In genomic region chr16:14111713-14112538, GRCh38 we compare ENCODE assay signal across 13 cellular contexts. TPM values are rescaled to one million over a fixed set of nuclear protein-coding genes. Genes with fewer than 3 reads are reported as not detected.
DNase-seq lines count a peak whose midpoint lies in the region; ATAC-seq and TF ChIP-seq lines count a peak whose summit lies in the region.
"Had no signal": no experiment of that assay in that cellular context is flagged by ENCODE, and none has a peak within 500 bp of the region (broad histone marks: within the 10 kb centered on the region; RNA-seq: fewer than 3 reads in every experiment).

No MANE protein-coding gene starts in this region.

- H3K27ac Mint-ChIP-seq in activated CD4-positive, alpha-beta memory T cell treated with anti-CD3 and anti-CD28 coated beads, Interleukin-2, amount 10 ng/mL, durations not matched to agents 7 days and 5 days, result no peak overlapping the region
- H3K27ac Mint-ChIP-seq in Calu3 (ENCODE audit: unreplicated experiment), result no peak overlapping the region
- H3K27ac Mint-ChIP-seq: B cell had no signal

- BruUV-seq in Calu3 (replicated peaks; lab: Mats Ljungman, UMichigan), result no TSS peak

- TF ChIP-seq CTCF in lower leg skin (IDR thresholded peaks at IDR 0.05), result no peak
- TF ChIP-seq CTCF in Calu3 (IDR thresholded peaks at IDR 0.05; ENCODE audit: unreplicated experiment), result no peak

- H3K4me3 Mint-ChIP-seq in activated CD4-positive, alpha-beta memory T cell treated with anti-CD3 and anti-CD28 coated beads, Interleukin-2, amount 10 ng/mL, durations not matched to agents 7 days and 5 days, result no peak overlapping the region
- no peak overlapping the region for H3K4me3 Mint-ChIP-seq in Calu3 (ENCODE audit: low read depth, unreplicated experiment)
- H3K4me3 Mint-ChIP-seq: B cell had no signal

- no peak overlapping the region for H3K4me3 ChIP-seq in lower leg skin (ENCODE audit: low read depth, poor library complexity, severe bottlenecking)
- H3K4me3 ChIP-seq: skin epidermis had no signal

- H3K9me3 Mint-ChIP-seq in activated CD4-positive, alpha-beta memory T cell treated with anti-CD3 and anti-CD28 coated beads, Interleukin-2, amount 10 ng/mL, durations not matched to agents 7 days and 5 days, result no peaks in the 10 kb centered on the region
- H3K9me3 Mint-ChIP-seq in Calu3 (ENCODE audit: low read depth, unreplicated experiment), result no peaks in the 10 kb centered on the region
- H3K9me3 Mint-ChIP-seq: type B pancreatic cell had no signal

- POLR2A ChIA-PET in activated CD4-positive, alpha-beta memory T cell treated with anti-CD3 and anti-CD28 coated beads, Interleukin-2, amount 10 ng/mL, durations not matched to agents 7 days and 5 days (lab: Charles Lee), result no interaction called here

- CTCF ChIA-PET in activated CD4-positive, alpha-beta memory T cell treated with anti-CD3 and anti-CD28 coated beads, Interleukin-2, amount 10 ng/mL, durations not matched to agents 7 days and 5 days (lab: Charles Lee), result interaction anchor here (0.6 to 1.7 kb wide), 2 partner anchors 31 to 192 kb away, joined by 3 to 5 read pairs; partner anchors contain the start of gene ERCC4
- CTCF ChIA-PET in Calu3 (lab: Charles Lee), result interaction anchor here (3.9 kb wide), 1 partner anchor 15 kb away, joined by 11 read pairs; no protein-coding TSS in a partner anchor

- no peaks in the 10 kb centered on the region for H3K27me3 Mint-ChIP-seq in activated CD4-positive, alpha-beta memory T cell treated with anti-CD3 and anti-CD28 coated beads, Interleukin-2, amount 10 ng/mL, durations not matched to agents 7 days and 5 days
- no peaks in the 10 kb centered on the region for H3K27me3 Mint-ChIP-seq in Calu3 (ENCODE audit: unreplicated experiment)
- H3K27me3 Mint-ChIP-seq: B cell, type B pancreatic cell had no signal

- WGBS in lower leg skin, 2 donors, result 59% methylated on average over 14 of the region's 14 CpGs

- DNase-seq in AG08395 (ENCODE audit: low spot score), result peak; percentile 14
- peak; percentile 80 for DNase-seq in NCI-H1105 treated with DMSO at 0.1 percent for 48 hours (lab: John Stamatoyannopoulos, UW)
- DNase-seq in dedifferentiated amniotic fluid mesenchymal stem cell (ENCODE audit: extremely low spot score), result peak; percentile 8
- peak; percentile 25 to 86 for DNase-seq in lower leg skin (ENCODE audit: low spot score in 2 of 2)
- DNase-seq in cerebellar nuclear complex (lab: John Stamatoyannopoulos, UW), result no peak
- DNase-seq in activated CD4-positive, alpha-beta memory T cell treated with anti-CD3 and anti-CD28 coated beads, Interleukin-2, amount 10 ng/mL, durations not matched to agents 7 days and 5 days, result no peak
- DNase-seq in Calu3, result no peak
- DNase-seq: central memory CD4-positive, alpha-beta T cell; SHP77 treated with DMSO at 0.1 percent for 48 hours had no signal

- H3K36me3 Mint-ChIP-seq in activated CD4-positive, alpha-beta memory T cell treated with anti-CD3 and anti-CD28 coated beads, Interleukin-2, amount 10 ng/mL, durations not matched to agents 7 days and 5 days (ENCODE audit: low read depth), result no peaks in the 10 kb centered on the region
- H3K36me3 Mint-ChIP-seq in Calu3 (ENCODE audit: insufficient read depth, unreplicated experiment), result no peaks in the 10 kb centered on the region
- H3K36me3 Mint-ChIP-seq: type B pancreatic cell had no signal

- H3K4me1 Mint-ChIP-seq in activated CD4-positive, alpha-beta memory T cell treated with anti-CD3 and anti-CD28 coated beads, Interleukin-2, amount 10 ng/mL, durations not matched to agents 7 days and 5 days, result peaks cover 8% of the 10 kb centered on the region
- peaks cover 42% of the 10 kb centered on the region for H3K4me1 Mint-ChIP-seq in Calu3 (ENCODE audit: low read depth, unreplicated experiment)

- no peak for TF ChIP-seq POLR2A in lower leg skin (IDR thresholded peaks at IDR 0.05)

- no peak for ATAC-seq in HG02798 (IDR thresholded peaks at IDR 0.05; ENCODE audit: poor library complexity, unreplicated experiment)

- intact Hi-C loops in lower leg skin (cut with DNase I; ENCODE audit: low total_unique reads) (no loop called here), Calu3 (cut with micrococcal nuclease; ENCODE audit: unreplicated experiment) (no loop called here)

RNA-seq across cellular contexts. Expression of gene MRTFB, which starts 40.8 kb away (rescaled TPM):
- 100 to 1,000 TPM in 1 of 4 donors, 10 to 100 TPM in 3; 31.9 to 128 (median 56.4) TPM for total RNA-seq in lower leg skin
- 10 to 100 TPM; 12.5 to 13.6 TPM for total RNA-seq in activated CD4-positive, alpha-beta memory T cell treated with anti-CD3 and anti-CD28 coated beads, Interleukin-2, amount 10 ng/mL, durations not matched to agents 7 days and 5 days
- 67.3 and 69.5 TPM in 2 replicates for total RNA-seq in Calu3 (2022)

Comparison
In these comparisons a context has a peak if more than half of its experiments do, and no peak if none do; other contexts are left out.
1. DNase-seq: peak in AG08395 (single experiment), NCI-H1105 treated with DMSO at 0.1 percent for 48 hours (single experiment), dedifferentiated amniotic fluid mesenchymal stem cell (single experiment) and lower leg skin (2 of 2); none in cerebellar nuclear complex (0 of 2), activated CD4-positive, alpha-beta memory T cell treated with anti-CD3 and anti-CD28 coated beads, Interleukin-2, amount 10 ng/mL, durations not matched to agents 7 days and 5 days (single experiment) and Calu3 (single experiment).